Comparison of ENCODE assay signal across 16 cellular contexts in genomic region chr1:2165636-2166035, GRCh38.
"Had no signal": no experiment of that assay in that cellular context is flagged by ENCODE, and none has a peak within 500 bp of the region (broad histone marks: within the 10 kb centered on the region; RNA-seq: fewer than 3 reads in every experiment).

No MANE protein-coding gene starts in this region.

- FAIRE-seq: islet of Langerhans had no signal

- ATAC-seq: gastrocnemius medialis; naive thymus-derived CD4-positive, alpha-beta T cell; sciatic nerve; stimulated activated naive B cell treated with anti-CD40 and anti-IgM and Interleukin-4, amounts not matched to agents 10 μg/mL and 1 μg/mL and 100 μg/mL, for 72 hours; stimulated activated naive CD8-positive, alpha-beta T cell treated with anti-CD3 and anti-CD28 coated beads, Interleukin-15, amount 100 ng/mL, for 72 hours had no signal

- H3K9me3 ChIP-seq: esophagus muscularis mucosa, gastrocnemius medialis, testis had no signal

- H3K4me1 ChIP-seq: esophagus muscularis mucosa, gastrocnemius medialis, testis, tibial nerve had no signal

- H3K36me3 ChIP-seq: esophagus muscularis mucosa, gastrocnemius medialis, tibial nerve had no signal

- H3K27ac ChIP-seq: epithelial cell of prostate, esophagus muscularis mucosa, gastrocnemius medialis, testis, tibial nerve had no signal

- DNase-seq: effector memory CD4-positive, alpha-beta T cell; gastrocnemius medialis; kidney glomerular epithelial cell; naive thymus-derived CD4-positive, alpha-beta T cell; nephron progenitor cell; posterior cingulate gyrus; stimulated activated CD4-positive, alpha-beta T cell treated with anti-CD3 and anti-CD28 coated beads, Interleukin-2, amount 100 ng/mL, for 24 hours; stimulated activated CD4-positive, alpha-beta T cell treated with anti-CD3 and anti-CD28 coated beads, Interleukin-4, amount 100 ng/mL, for 4 hours; stimulated activated naive B cell treated with anti-CD40 and anti-IgM and Interleukin-4, amounts not matched to agents 10 μg/mL and 1 μg/mL and 100 μg/mL, for 72 hours; stimulated activated naive CD8-positive, alpha-beta T cell treated with anti-CD3 and anti-CD28 coated beads, Interleukin-15, amount 100 ng/mL, for 72 hours; testis had no signal

- H3K27me3 ChIP-seq: testis, tibial nerve had no signal

- H3K4me3 ChIP-seq: esophagus muscularis mucosa, gastrocnemius medialis, testis, tibial nerve had no signal
